ENCODE assay signal across 10 cellular contexts in the genomic region with DNA sequence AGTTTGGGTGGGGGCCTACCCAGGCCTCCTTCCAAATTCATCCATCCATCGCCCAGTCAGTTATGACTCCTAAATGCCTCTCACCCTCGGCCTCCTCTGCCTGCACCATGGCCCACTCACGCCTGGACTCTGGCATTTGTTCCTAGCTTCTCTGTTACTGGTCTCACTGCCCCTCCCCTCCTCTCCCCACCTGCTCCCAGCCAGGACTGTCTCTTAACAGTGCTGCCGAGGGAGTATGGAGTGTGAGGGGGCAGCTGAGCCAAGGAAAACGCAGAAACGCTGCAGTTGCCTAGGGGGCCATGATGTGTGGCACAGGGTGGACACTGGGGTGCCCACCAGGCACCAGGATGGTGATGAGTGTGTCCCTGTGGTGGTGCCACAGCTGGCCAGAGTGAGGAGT. TPM values are rescaled to one million over a fixed set of nuclear protein-coding genes. Genes with fewer than 3 reads are reported as not detected.
DNase-seq lines count a peak whose midpoint lies in the region; ATAC-seq and TF ChIP-seq lines count a peak whose summit lies in the region.
"Had no signal": no experiment of that assay in that cellular context is flagged by ENCODE, and none has a peak within 500 bp of the region (broad histone marks: within the 10 kb centered on the region; RNA-seq: fewer than 3 reads in every experiment).

No MANE protein-coding gene starts in this region.

- in situ Hi-C loops in HAP-1 (cut with MboI; ENCODE audit: low sequenced_read_pairs): loop anchor here (5.0 to 25.0 kb wide), 2 partner anchors 35 to 1345 kb away; partner anchors contain the start of gene PRC1

- no peaks in the 10 kb centered on the region for H3K27me3 ChIP-seq in naive thymus-derived CD4-positive, alpha-beta T cell (ENCODE audit: control insufficient read depth in 2 of 2, insufficient read depth in 2 of 2, low read length in 2 of 2)
- H3K27me3 ChIP-seq in HAP-1 (ENCODE audit: low read depth): no peaks in the 10 kb centered on the region

- peaks cover 0 to 39% (median 0%) of the 10 kb centered on the region in 3 experiments for H3K36me3 ChIP-seq in naive thymus-derived CD4-positive, alpha-beta T cell (ENCODE audit: control insufficient read depth in 2 of 3, insufficient read depth in 3 of 3, low read length in 3 of 3)
- H3K36me3 ChIP-seq in HAP-1 (replicated peaks): peaks cover 58% of the 10 kb centered on the region

- H3K4me1 ChIP-seq in naive thymus-derived CD4-positive, alpha-beta T cell (ENCODE audit: control insufficient read depth in 2 of 2, insufficient read depth in 2 of 2, low read length in 2 of 2): peaks cover 10 to 15% of the 10 kb centered on the region in 2 donors
- H3K4me1 ChIP-seq in HAP-1: peaks cover 10% of the 10 kb centered on the region

- H3K4me3 ChIP-seq in AG04449 (ENCODE audit: low read depth, low read length) (peak overlapping the region; percentile 68), HFF-Myc (replicated peaks; ENCODE audit: low read depth, low read length) (peak overlapping the region; percentile 55), HAP-1 (no peak overlapping the region)
- H3K4me3 ChIP-seq in naive thymus-derived CD4-positive, alpha-beta T cell (ENCODE audit: low read length): no peak overlapping the region

- H3K27ac ChIP-seq in naive thymus-derived CD4-positive, alpha-beta T cell (ENCODE audit: low read depth, low read length): no peak overlapping the region

- H3K36me3 Mint-ChIP-seq in naive thymus-derived CD4-positive, alpha-beta T cell: peaks cover 5 to 29% (median 11%) of the 10 kb centered on the region in 5 donors

- no peaks in the 10 kb centered on the region for H3K9me3 ChIP-seq in naive thymus-derived CD4-positive, alpha-beta T cell (ENCODE audit: control insufficient read depth in 2 of 3, low read length in 3 of 3)
- no peaks in the 10 kb centered on the region for H3K9me3 ChIP-seq in HAP-1

- POLR2A ChIA-PET in AG04449 (lab: Yijun Ruan, JAX): interaction anchor here (2.1 kb wide), 1 partner anchor 23 kb away, joined by 5 read pairs; the partner anchor contains the start of gene UNC45A
- POLR2A ChIA-PET in naive thymus-derived CD4-positive, alpha-beta T cell (lab: Charles Lee): interaction anchor here (9.2 kb wide), 1 partner anchor 24 kb away, joined by 119 read pairs; the partner anchor contains the start of genes HDDC3 and UNC45A

- H3K27me3 Mint-ChIP-seq in naive thymus-derived CD4-positive, alpha-beta T cell: no peaks in the 10 kb centered on the region

- peak overlapping the region in 1 of 9 donors; percentile 34 for H3K27ac Mint-ChIP-seq in naive thymus-derived CD4-positive, alpha-beta T cell

- ATAC-seq in naive thymus-derived CD4-positive, alpha-beta T cell: no peak
- ATAC-seq in GM18505 (IDR thresholded peaks at IDR 0.05; ENCODE audit: unreplicated experiment) (no peak), GM18858 (IDR thresholded peaks at IDR 0.05; ENCODE audit: unreplicated experiment) (no peak)

- H3K9me3 Mint-ChIP-seq in naive thymus-derived CD4-positive, alpha-beta T cell: no peaks in the 10 kb centered on the region

- TF ChIP-seq CTCF in AG04449 (IDR thresholded peaks at IDR 0.05; ENCODE audit: insufficient read depth, low read length, missing control alignments) (no peak), HFF-Myc (IDR thresholded peaks at IDR 0.05; ENCODE audit: low read depth, low read length, missing control alignments) (no peak)

- intact Hi-C loops in naive thymus-derived CD4-positive, alpha-beta T cell (cut with micrococcal nuclease): loop anchor here in 1 of 2 donors (10.0 kb wide), 1 partner anchor 897 kb away; the partner anchor contains the start of gene SLCO3A1

- DNase-seq in AG04449 (ENCODE audit: low read depth, low spot score) (no peak), HFF-Myc (ENCODE audit: extremely low read depth, low read depth) (no peak), cerebellum (ENCODE audit: low spot score) (peak; percentile 53), Ammon's horn (ENCODE audit: low spot score) (no peak), HAP-1 (ENCODE audit: low spot score in 2 of 2) (no peak)
- no peak for DNase-seq in naive thymus-derived CD4-positive, alpha-beta T cell
- DNase-seq: cerebellar nuclear complex, Karpas-422 had no signal

- peaks cover 6 to 27% (median 12%) of the 10 kb centered on the region in 7 donors for H3K4me1 Mint-ChIP-seq in naive thymus-derived CD4-positive, alpha-beta T cell

- H3K4me3 Mint-ChIP-seq in naive thymus-derived CD4-positive, alpha-beta T cell: peak overlapping the region in 9 of 10 donors; percentile 30 to 75 (median 62)

- TF ChIP-seq POLR2A in GM18505 (IDR thresholded peaks at IDR 0.05; ENCODE audit: borderline replicate concordance, extremely low read depth, insufficient read depth, insufficient read length): no peak

- CTCF ChIA-PET in AG04449 (lab: Yijun Ruan, JAX): interaction anchor here (0.7 to 21.6 kb wide), 19 partner anchors 11 to 563 kb away, joined by 3 to 479 read pairs (median 14); partner anchors contain the start of genes HDDC3, UNC45A and VPS33B
- CTCF ChIA-PET in naive thymus-derived CD4-positive, alpha-beta T cell (lab: Charles Lee): interaction anchor here (1.0 to 7.7 kb wide), 6 partner anchors 15 to 91 kb away, joined by 3 to 67 read pairs (median 6); partner anchors contain the start of genes HDDC3, MAN2A2 and UNC45A

RNA-seq across cellular contexts. Expression of gene RCCD1, which starts 3.1 kb away (rescaled TPM):
- total RNA-seq in cerebellum: 18.1 TPM
- 10 to 100 TPM in 3 of 5 experiments, 1 to 10 TPM in 2; 5.8 to 24.6 (median 16.3) TPM for total RNA-seq in naive thymus-derived CD4-positive, alpha-beta T cell
- polyA plus RNA-seq in naive thymus-derived CD4-positive, alpha-beta T cell: 1 to 10 TPM; 2.5 to 3.9 TPM

RNA-seq across cellular contexts. Expression of gene UNC45A, which starts 22.7 kb away (rescaled TPM):
- total RNA-seq in cerebellum: 39.0 TPM
- total RNA-seq in naive thymus-derived CD4-positive, alpha-beta T cell: 10 to 100 TPM; 34.2 to 72.7 (median 62.0) TPM
- polyA plus RNA-seq in naive thymus-derived CD4-positive, alpha-beta T cell: 10 to 100 TPM; 57.3 to 75.1 TPM

RNA-seq across cellular contexts. Expression of gene HDDC3, which starts 25.4 kb away (rescaled TPM):
- total RNA-seq in cerebellum: 8.5 TPM
- 10 to 100 TPM; 13.3 to 34.2 (median 29.0) TPM for total RNA-seq in naive thymus-derived CD4-positive, alpha-beta T cell
- polyA plus RNA-seq in naive thymus-derived CD4-positive, alpha-beta T cell: 10 to 100 TPM; 48.9 to 50.9 TPM

RNA-seq across cellular contexts. Expression of gene PRC1, which starts 36.5 kb away (rescaled TPM):
- total RNA-seq in cerebellum: 43.1 TPM
- total RNA-seq in naive thymus-derived CD4-positive, alpha-beta T cell: 10 to 100 TPM in 3 of 5 experiments, 1 to 10 TPM in 2; 2.6 to 98.9 (median 19.4) TPM
- under 1 TPM; 0.47 to 0.53 TPM for polyA plus RNA-seq in naive thymus-derived CD4-positive, alpha-beta T cell

RNA-seq across cellular contexts. Expression of gene MAN2A2, which starts 54.7 kb away (rescaled TPM):
- 51.9 TPM for total RNA-seq in cerebellum
- total RNA-seq in naive thymus-derived CD4-positive, alpha-beta T cell: 100 to 1,000 TPM; 117 to 171 (median 149) TPM
- polyA plus RNA-seq in naive thymus-derived CD4-positive, alpha-beta T cell: 1 to 10 TPM; 7.1 to 8.4 TPM

Comparison
In these comparisons a context has a peak if more than half of its experiments do, and no peak if none do; other contexts are left out.
1. H3K4me3 ChIP-seq: peak in AG04449 (single experiment) and HFF-Myc (single experiment); none in naive thymus-derived CD4-positive, alpha-beta T cell (single experiment) and HAP-1 (single experiment).